25 cellular contexts compared by ENCODE assay signal in the genomic region with DNA sequence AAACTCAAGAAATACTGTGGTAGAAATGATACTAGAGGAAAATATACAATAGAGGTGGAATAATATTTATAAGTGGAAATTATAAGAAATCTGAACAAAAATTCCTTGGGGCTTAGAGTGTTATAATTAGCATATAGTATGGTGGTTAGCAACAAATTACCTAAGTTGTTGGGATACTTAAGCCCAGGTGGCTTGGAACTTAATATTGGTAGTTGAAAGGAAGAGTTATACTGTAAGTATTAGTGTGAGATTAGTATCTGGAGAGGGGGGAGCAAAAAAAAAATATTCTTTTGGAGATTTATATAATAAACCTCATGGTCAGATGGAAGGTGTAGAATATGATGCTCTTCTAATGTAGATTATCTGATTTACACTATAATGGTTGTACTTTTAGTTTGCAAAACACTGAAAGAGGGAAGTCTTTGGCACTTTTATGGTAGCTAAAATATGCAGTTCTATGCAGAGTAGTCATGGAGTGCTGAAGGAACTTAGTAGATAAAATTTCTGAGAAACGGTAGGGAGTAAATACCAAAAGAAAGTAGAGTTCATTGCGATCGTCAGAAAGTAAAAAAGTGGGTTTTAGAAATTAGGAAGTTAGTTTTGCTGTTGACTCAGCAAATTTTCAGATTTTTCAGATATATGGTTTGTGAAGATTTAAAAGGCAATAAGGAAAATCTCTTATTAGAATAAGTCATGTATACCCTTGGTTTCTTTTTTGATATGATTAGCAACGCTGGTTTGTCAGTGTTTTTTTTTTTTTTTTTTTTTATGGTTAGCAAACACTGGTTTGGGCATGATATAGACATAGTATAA. TPM values are rescaled to one million over a fixed set of nuclear protein-coding genes. Genes with fewer than 3 reads are reported as not detected.
DNase-seq lines count a peak whose midpoint lies in the region; ATAC-seq, FAIRE-seq and TF ChIP-seq lines count a peak whose summit lies in the region.
"Had no signal": no experiment of that assay in that cellular context is flagged by ENCODE, and none has a peak within 500 bp of the region (broad histone marks: within the 10 kb centered on the region; RNA-seq: fewer than 3 reads in every experiment).

No MANE protein-coding gene starts in this region.

- TF ChIP-seq CTCF in H1 (IDR thresholded peaks at IDR 0.05; ENCODE audit: control extremely low read depth in 1 of 3, insufficient read depth in 1 of 3, low read depth in 1 of 3, low read length in 3 of 3) (no peak), osteocyte (IDR thresholded peaks at IDR 0.05) (no peak)

- H4K91ac ChIP-seq in H1 (replicated peaks; ENCODE audit: insufficient read length, low read length), result no peak overlapping the region

- H3K9me3 Mint-ChIP-seq in activated naive CD4-positive, alpha-beta T cell treated with anti-CD3 and anti-CD28 coated beads, Interleukin-2, amount 50 U/mL, for 24 hours, result no peaks in the 10 kb centered on the region
- no peaks in the 10 kb centered on the region for H3K9me3 Mint-ChIP-seq in activated naive CD4-positive, alpha-beta T cell treated with anti-CD3 and anti-CD28 coated beads, Interleukin-2, amount 10 ng/mL, durations not matched to agents 7 days and 5 days
- no peaks in the 10 kb centered on the region for H3K9me3 Mint-ChIP-seq in osteocyte (ENCODE audit: unreplicated experiment)
- H3K9me3 Mint-ChIP-seq in activated naive CD8-positive, alpha-beta T cell treated with anti-CD3 and anti-CD28 coated beads for 36 hours, result no peaks in the 10 kb centered on the region
- no peaks in the 10 kb centered on the region for H3K9me3 Mint-ChIP-seq in stimulated activated naive CD8-positive, alpha-beta T cell treated with anti-CD3 and anti-CD28 coated beads, Interleukin-15, amount 100 ng/mL, for 72 hours
- H3K9me3 Mint-ChIP-seq: T-helper 2 cell treated with Interferon-gamma antibody and Interleukin-4, amounts not matched to agents 5 μg/mL and 100 μg/mL, for 36 hours; type B pancreatic cell had no signal

- H3K14ac ChIP-seq in H1 (ENCODE audit: insufficient read length), result no peak overlapping the region

- FAIRE-seq in H1 (lab: Jason Lieb, UNC), result no peak
- FAIRE-seq: HTR-8/SVneo had no signal

- no peaks in the 10 kb centered on the region for H3K79me1 ChIP-seq in H1 (ENCODE audit: low read depth, low read length)

- no peak overlapping the region for H2BK15ac ChIP-seq in H1 (ENCODE audit: low read length)

- CTCF ChIA-PET in activated naive CD4-positive, alpha-beta T cell treated with anti-CD3 and anti-CD28 coated beads, Interleukin-2, amount 10 ng/mL, durations not matched to agents 7 days and 5 days (lab: Charles Lee), result interaction anchor here (1.0 kb wide), 1 partner anchor 7 kb away, joined by 3 read pairs; no protein-coding TSS in a partner anchor
- CTCF ChIA-PET in H1 (lab: Charles Lee; ENCODE audit: partially characterized antibody), result no interaction called here

- no peaks in the 10 kb centered on the region for H3K27me3 Mint-ChIP-seq in activated naive CD4-positive, alpha-beta T cell treated with anti-CD3 and anti-CD28 coated beads, Interleukin-2, amount 50 U/mL, for 24 hours
- no peaks in the 10 kb centered on the region for H3K27me3 Mint-ChIP-seq in activated naive CD4-positive, alpha-beta T cell treated with anti-CD3 and anti-CD28 coated beads, Interleukin-2, amount 10 ng/mL, durations not matched to agents 7 days and 5 days
- no peaks in the 10 kb centered on the region for H3K27me3 Mint-ChIP-seq in osteocyte (ENCODE audit: unreplicated experiment)
- no peaks in the 10 kb centered on the region for H3K27me3 Mint-ChIP-seq in activated naive CD8-positive, alpha-beta T cell treated with anti-CD3 and anti-CD28 coated beads for 36 hours
- H3K27me3 Mint-ChIP-seq in stimulated activated naive CD8-positive, alpha-beta T cell treated with anti-CD3 and anti-CD28 coated beads, Interleukin-15, amount 100 ng/mL, for 72 hours, result no peaks in the 10 kb centered on the region
- H3K27me3 Mint-ChIP-seq: type B pancreatic cell had no signal

- no peaks in the 10 kb centered on the region for H4K20me1 ChIP-seq in H1 (replicated peaks in 1 of 2; ENCODE audit: control insufficient read depth in 1 of 2, insufficient read depth in 2 of 2, low read length in 2 of 2)

- peaks cover 0 to 9% (median 2%) of the 10 kb centered on the region in 4 experiments; a peak in 4 of 7 replicates for H3K4me1 ChIP-seq in H1 (replicated peaks in 1 of 4; ENCODE audit: control insufficient read depth in 3 of 4, insufficient read depth in 4 of 4, low read length in 3 of 4)
- H3K4me1 ChIP-seq: BE2C, parathyroid adenoma had no signal

- H3K27me3 ChIP-seq in H1 (replicated peaks in 1 of 4; ENCODE audit: control insufficient read depth in 3 of 4, extremely low read depth in 1 of 4, insufficient read depth in 3 of 4, low read length in 3 of 4), result no peaks in the 10 kb centered on the region
- H3K27me3 ChIP-seq: BE2C, gastrocnemius medialis had no signal

- no peak overlapping the region for H4K8ac ChIP-seq in H1 (ENCODE audit: extremely low read depth, insufficient read depth, low read length)

- peak overlapping the region; percentile 76 for H4K5ac ChIP-seq in H1 (ENCODE audit: insufficient read length, low read depth, low read length)

- no peak overlapping the region for H2AFZ ChIP-seq in H1 (ENCODE audit: low read length)
- H2AFZ ChIP-seq: parathyroid adenoma had no signal

- peaks cover 2 to 54% (median 10%) of the 10 kb centered on the region in 4 experiments; a peak in 6 of 8 replicates for H3K36me3 ChIP-seq in H1 (ENCODE audit: control insufficient read depth in 2 of 4, insufficient read depth in 4 of 4, low read length in 3 of 4)
- H3K36me3 ChIP-seq: BE2C, gastrocnemius medialis had no signal

- no peak overlapping the region for H3K18ac ChIP-seq in H1 (ENCODE audit: extremely low read depth, low read length)

- no peak for TF ChIP-seq POLR2A in H1 (IDR thresholded peaks at IDR 0.05; ENCODE audit: control extremely low read depth in 1 of 2, low read depth in 2 of 2, low read length in 2 of 2)

- H3K4ac ChIP-seq in H1 (replicated peaks; ENCODE audit: insufficient read length, low read depth, low read length), result no peak overlapping the region

- H3K4me3 Mint-ChIP-seq in activated naive CD4-positive, alpha-beta T cell treated with anti-CD3 and anti-CD28 coated beads, Interleukin-2, amount 50 U/mL, for 24 hours, result no peak overlapping the region
- no peak overlapping the region for H3K4me3 Mint-ChIP-seq in activated naive CD4-positive, alpha-beta T cell treated with anti-CD3 and anti-CD28 coated beads, Interleukin-2, amount 10 ng/mL, durations not matched to agents 7 days and 5 days
- H3K4me3 Mint-ChIP-seq in osteocyte (ENCODE audit: unreplicated experiment), result no peak overlapping the region
- no peak overlapping the region for H3K4me3 Mint-ChIP-seq in activated naive CD8-positive, alpha-beta T cell treated with anti-CD3 and anti-CD28 coated beads for 36 hours
- H3K4me3 Mint-ChIP-seq in stimulated activated naive CD8-positive, alpha-beta T cell treated with anti-CD3 and anti-CD28 coated beads, Interleukin-15, amount 100 ng/mL, for 72 hours, result no peak overlapping the region
- H3K4me3 Mint-ChIP-seq: T-helper 2 cell treated with Interferon-gamma antibody and Interleukin-4, amounts not matched to agents 5 μg/mL and 100 μg/mL, for 36 hours; type B pancreatic cell had no signal

- POLR2A ChIA-PET in H1 (lab: Charles Lee; ENCODE audit: partially characterized antibody), result interaction anchor here (1.4 to 2.5 kb wide), 2 partner anchors 18 to 46 kb away, joined by 5 to 8 read pairs; a partner anchor contains a TSS

- WGBS in H1 (ENCODE audit: extremely low coverage in 1 of 2, insufficient coverage in 1 of 2, insufficient read length in 1 of 2, insufficient replicate concordance in 2 of 2, low coverage in 1 of 2, low lambda C conversion rate in 2 of 2, missing lambda C conversion rate in 1 of 2), 2 experiments, result 9% methylated on average over 4 of the region's 4 CpGs; no CpG with 5 or more reads in 1 of the 2 experiments

- no peaks in the 10 kb centered on the region for H3K23me2 ChIP-seq in H1 (ENCODE audit: low read depth, low read length)

- no peak for ATAC-seq in stimulated activated naive CD8-positive, alpha-beta T cell treated with anti-CD3 and anti-CD28 coated beads, Interleukin-15, amount 100 ng/mL, for 72 hours
- ATAC-seq: gastrocnemius medialis, left ventricle myocardium superior had no signal

- peak overlapping the region; percentile 27 to 54; a peak in 3 of 4 replicates for H3K4me2 ChIP-seq in H1 (ENCODE audit: insufficient read depth in 1 of 2, low read depth in 2 of 2, low read length in 2 of 2)
- H3K4me2 ChIP-seq: smooth muscle cell had no signal

- no peak for DNase-seq in activated naive CD4-positive, alpha-beta T cell treated with anti-CD3 and anti-CD28 coated beads, Interleukin-2, amount 10 ng/mL, durations not matched to agents 7 days and 5 days
- DNase-seq in OCI-M1 (lab: John Stamatoyannopoulos, UW) (peak; percentile 72), H1 (ENCODE audit: low read depth in 1 of 2, low spot score in 2 of 2) (no peak), osteocyte (ENCODE audit: extremely low spot score, unreplicated experiment) (no peak)
- no peak for DNase-seq in activated effector memory CD4-positive, alpha-beta T cell treated with Interleukin-2 at 50 U/mL for 16 hours
- no peak for DNase-seq in activated naive CD8-positive, alpha-beta T cell treated with anti-CD3 and anti-CD28 coated beads for 36 hours
- no peak for DNase-seq in stimulated activated naive CD8-positive, alpha-beta T cell treated with anti-CD3 and anti-CD28 coated beads, Interleukin-15, amount 100 ng/mL, for 72 hours
- DNase-seq: activated gamma-delta T cell treated with Interleukin-2 at 50 U/mL for 16 hours; BE2C; COR-L47; DMS53; gastrocnemius medialis; GOT3; hypothalamus; islet precursor cell; left ventricle myocardium superior; NCI-H1694; stimulated activated CD4-positive, alpha-beta T cell treated with anti-CD3 and anti-CD28 coated beads, Interleukin-2, amount 100 ng/mL, for 24 hours; substantia nigra had no signal

- no peak for TF ChIP-seq EP300 in H1 (IDR thresholded peaks at IDR 0.05; ENCODE audit: borderline replicate concordance in 1 of 2, low read depth in 2 of 2, low read length in 2 of 2)

- peak overlapping the region in 1 of 4 experiments; percentile 40; a peak in 2 of 8 replicates for H3K4me3 ChIP-seq in H1 (ENCODE audit: extremely low read depth in 1 of 4, insufficient read depth in 2 of 4, low read depth in 3 of 4, low read length in 4 of 4)
- H3K4me3 ChIP-seq: gastrocnemius medialis, smooth muscle cell had no signal

- no peak overlapping the region for H2BK120ac ChIP-seq in H1 (replicated peaks; ENCODE audit: low read depth, low read length)

- H3K27ac Mint-ChIP-seq in activated naive CD4-positive, alpha-beta T cell treated with anti-CD3 and anti-CD28 coated beads, Interleukin-2, amount 50 U/mL, for 24 hours, result peak overlapping the region; percentile 68
- H3K27ac Mint-ChIP-seq in activated naive CD4-positive, alpha-beta T cell treated with anti-CD3 and anti-CD28 coated beads, Interleukin-2, amount 10 ng/mL, durations not matched to agents 7 days and 5 days, result no peak overlapping the region
- peak overlapping the region; percentile 1 for H3K27ac Mint-ChIP-seq in osteocyte (ENCODE audit: unreplicated experiment)
- no peak overlapping the region for H3K27ac Mint-ChIP-seq in activated naive CD8-positive, alpha-beta T cell treated with anti-CD3 and anti-CD28 coated beads for 36 hours
- no peak overlapping the region for H3K27ac Mint-ChIP-seq in stimulated activated naive CD8-positive, alpha-beta T cell treated with anti-CD3 and anti-CD28 coated beads, Interleukin-15, amount 100 ng/mL, for 72 hours
- H3K27ac Mint-ChIP-seq: T-helper 2 cell treated with Interferon-gamma antibody and Interleukin-4, amounts not matched to agents 5 μg/mL and 100 μg/mL, for 36 hours; type B pancreatic cell had no signal

- no peak overlapping the region for H2BK12ac ChIP-seq in H1 (ENCODE audit: low read depth, low read length)

- TF ChIP-seq RAD21 in H1 (IDR thresholded peaks at IDR 0.05 in 1 of 2, conservative IDR thresholded peaks at IDR 0.05 in 1 of 2; ENCODE audit: low read depth in 2 of 2, low read length in 2 of 2), result no peak

- H3K79me2 ChIP-seq in H1 (ENCODE audit: control insufficient read depth in 1 of 2, insufficient read depth in 2 of 2, low read length in 2 of 2), result peaks cover 0 to 19% of the 10 kb centered on the region in 2 experiments; a peak in 2 of 4 replicates
- H3K79me2 ChIP-seq: parathyroid adenoma had no signal

- no peaks in the 10 kb centered on the region for H3K9me3 ChIP-seq in H1 (ENCODE audit: insufficient read depth in 2 of 2, low read depth in 1 of 2, low read length in 1 of 2)
- H3K9me3 ChIP-seq: BE2C, gastrocnemius medialis had no signal

- no peak overlapping the region for H2BK5ac ChIP-seq in H1 (ENCODE audit: low read depth, low read length)

- peaks cover 18% of the 10 kb centered on the region for H3K4me1 Mint-ChIP-seq in activated naive CD4-positive, alpha-beta T cell treated with anti-CD3 and anti-CD28 coated beads, Interleukin-2, amount 50 U/mL, for 24 hours
- H3K4me1 Mint-ChIP-seq in activated naive CD4-positive, alpha-beta T cell treated with anti-CD3 and anti-CD28 coated beads, Interleukin-2, amount 10 ng/mL, durations not matched to agents 7 days and 5 days, result no peaks in the 10 kb centered on the region
- H3K4me1 Mint-ChIP-seq in osteocyte (ENCODE audit: unreplicated experiment), result no peaks in the 10 kb centered on the region
- peaks cover 4% of the 10 kb centered on the region for H3K4me1 Mint-ChIP-seq in activated naive CD8-positive, alpha-beta T cell treated with anti-CD3 and anti-CD28 coated beads for 36 hours
- no peaks in the 10 kb centered on the region for H3K4me1 Mint-ChIP-seq in stimulated activated naive CD8-positive, alpha-beta T cell treated with anti-CD3 and anti-CD28 coated beads, Interleukin-15, amount 100 ng/mL, for 72 hours

- no peak overlapping the region for H3K56ac ChIP-seq in H1 (replicated peaks; ENCODE audit: insufficient read length, low read depth, low read length)

- H3K27ac ChIP-seq in H1 (ENCODE audit: low read depth, low read length), result no peak overlapping the region
- H3K27ac ChIP-seq: gastrocnemius medialis, parathyroid adenoma had no signal

- H3K9ac ChIP-seq in H1 (replicated peaks in 1 of 4; ENCODE audit: extremely low read depth in 1 of 4, low read depth in 3 of 4, low read length in 3 of 4), result no peak overlapping the region
- H3K9ac ChIP-seq: parathyroid adenoma had no signal

- no peak overlapping the region for H3K23ac ChIP-seq in H1 (ENCODE audit: insufficient read length)

- no peak overlapping the region for H2AK5ac ChIP-seq in H1 (ENCODE audit: low read depth, low read length)

- peaks cover 6% of the 10 kb centered on the region for H3K36me3 Mint-ChIP-seq in activated naive CD4-positive, alpha-beta T cell treated with anti-CD3 and anti-CD28 coated beads, Interleukin-2, amount 50 U/mL, for 24 hours
- peaks cover 26% of the 10 kb centered on the region for H3K36me3 Mint-ChIP-seq in activated naive CD4-positive, alpha-beta T cell treated with anti-CD3 and anti-CD28 coated beads, Interleukin-2, amount 10 ng/mL, durations not matched to agents 7 days and 5 days
- peaks cover 15% of the 10 kb centered on the region for H3K36me3 Mint-ChIP-seq in osteocyte (ENCODE audit: unreplicated experiment)
- H3K36me3 Mint-ChIP-seq in activated naive CD8-positive, alpha-beta T cell treated with anti-CD3 and anti-CD28 coated beads for 36 hours, result peaks cover 7% of the 10 kb centered on the region

- H2BK20ac ChIP-seq in H1 (ENCODE audit: low read length), result no peak overlapping the region

RNA-seq across cellular contexts. Expression of a gene that starts 45.7 kb away (rescaled TPM):
- total RNA-seq in H1 (2021; fragmentation: NEBNext Ultra II Directional; extraction: Animal tissue kit (Norgen Biotek cat#: 25700)), result 101 and 102 TPM in 2 replicates
- polyA plus RNA-seq in H1 (2011; rRNA removed), result 32.9 and 72.1 TPM in 2 replicates
- polyA plus RNA-seq in H1 (2011; cell fraction: cytosol; rRNA removed), result 72.5 TPM
- polyA plus RNA-seq in H1 (2011; cell fraction: nucleus; rRNA removed), result 62.3 TPM
- polyA plus RNA-seq in H1 (2012, experiment 1 of 2), result 73.4 to 112 TPM (median 81.3 TPM) in 4 replicates
- 4.2 TPM for polyA plus RNA-seq in H1 (2012, experiment 2 of 2)
- 82.2 TPM for polyA plus RNA-seq in H1 (2013, experiment 1 of 2)
- 83.1 TPM for polyA plus RNA-seq in H1 (2013, experiment 2 of 2)
- 139 and 186 TPM in 2 replicates for polyA minus RNA-seq in H1 (2011; rRNA and poly(A)+ RNA removed)
- 53.3 TPM for polyA minus RNA-seq in H1 (2011; cell fraction: cytosol; rRNA and poly(A)+ RNA removed)
- 149 TPM for polyA minus RNA-seq in H1 (2011; cell fraction: nucleus; rRNA and poly(A)+ RNA removed)
- 24.9 and 26.2 TPM in 2 replicates for total RNA-seq in osteocyte
- 10 to 100 TPM; 49.6 to 59.4 TPM for total RNA-seq in activated naive CD8-positive, alpha-beta T cell treated with anti-CD3 and anti-CD28 coated beads for 36 hours

RNA-seq across cellular contexts. Expression of a gene that starts 55.5 kb away (rescaled TPM):
- total RNA-seq in H1 (2021; fragmentation: NEBNext Ultra II Directional; extraction: Animal tissue kit (Norgen Biotek cat#: 25700)), result 32.8 and 33.1 TPM in 2 replicates
- 12.3 and 14.8 TPM in 2 replicates for polyA plus RNA-seq in H1 (2011; rRNA removed)
- polyA plus RNA-seq in H1 (2011; cell fraction: cytosol; rRNA removed), result 12.4 TPM
- 22.5 TPM for polyA plus RNA-seq in H1 (2011; cell fraction: nucleus; rRNA removed)
- 10.6 to 23.6 TPM (median 13.3 TPM) in 4 replicates for polyA plus RNA-seq in H1 (2012, experiment 1 of 2)
- polyA plus RNA-seq in H1 (2012, experiment 2 of 2), result 3.1 TPM
- 47.7 TPM for polyA plus RNA-seq in H1 (2013, experiment 1 of 2)
- 53.4 TPM for polyA plus RNA-seq in H1 (2013, experiment 2 of 2)
- polyA minus RNA-seq in H1 (2011; rRNA and poly(A)+ RNA removed), result 15.5 and 25.5 TPM in 2 replicates
- polyA minus RNA-seq in H1 (2011; cell fraction: cytosol; rRNA and poly(A)+ RNA removed), result 32.9 TPM
- 49.2 TPM for polyA minus RNA-seq in H1 (2011; cell fraction: nucleus; rRNA and poly(A)+ RNA removed)
- 27.1 and 31.5 TPM in 2 replicates for total RNA-seq in osteocyte
- 10 to 100 TPM; 33.6 to 34.7 TPM for total RNA-seq in activated naive CD8-positive, alpha-beta T cell treated with anti-CD3 and anti-CD28 coated beads for 36 hours

RNA-seq across cellular contexts. Expression of a gene that starts 55.8 kb away (rescaled TPM):
- 17.3 and 21.2 TPM in 2 replicates for total RNA-seq in H1 (2021; fragmentation: NEBNext Ultra II Directional; extraction: Animal tissue kit (Norgen Biotek cat#: 25700))
- polyA plus RNA-seq in H1 (2011; rRNA removed), result 1.7 and 3.0 TPM in 2 replicates
- polyA plus RNA-seq in H1 (2011; cell fraction: cytosol; rRNA removed), result 6.9 TPM
- 5.9 TPM for polyA plus RNA-seq in H1 (2011; cell fraction: nucleus; rRNA removed)
- polyA plus RNA-seq in H1 (2012, experiment 1 of 2), result 12.2 to 22.9 TPM (median 14.1 TPM) in 4 replicates
- polyA plus RNA-seq in H1 (2012, experiment 2 of 2), result 1.2 TPM
- polyA plus RNA-seq in H1 (2013, experiment 1 of 2), result 22.4 TPM
- polyA plus RNA-seq in H1 (2013, experiment 2 of 2), result 20.2 TPM
- polyA minus RNA-seq in H1 (2011; rRNA and poly(A)+ RNA removed), result 6.4 and 10.3 TPM in 2 replicates
- polyA minus RNA-seq in H1 (2011; cell fraction: cytosol; rRNA and poly(A)+ RNA removed), result 12.6 TPM
- polyA minus RNA-seq in H1 (2011; cell fraction: nucleus; rRNA and poly(A)+ RNA removed), result 24.1 TPM
- 5.5 and 6.9 TPM in 2 replicates for total RNA-seq in osteocyte
- 10 to 100 TPM; 14.9 to 15.7 TPM for total RNA-seq in activated naive CD8-positive, alpha-beta T cell treated with anti-CD3 and anti-CD28 coated beads for 36 hours

Comparison
In these comparisons a context has a peak if more than half of its experiments do, and no peak if none do; other contexts are left out.
1. H3K27ac Mint-ChIP-seq: peak in activated naive CD4-positive, alpha-beta T cell treated with anti-CD3 and anti-CD28 coated beads, Interleukin-2, amount 50 U/mL, for 24 hours (single experiment) and osteocyte (single experiment); none in activated naive CD4-positive, alpha-beta T cell treated with anti-CD3 and anti-CD28 coated beads, Interleukin-2, amount 10 ng/mL, durations not matched to agents 7 days and 5 days (single experiment), activated naive CD8-positive, alpha-beta T cell treated with anti-CD3 and anti-CD28 coated beads for 36 hours (single experiment) and stimulated activated naive CD8-positive, alpha-beta T cell treated with anti-CD3 and anti-CD28 coated beads, Interleukin-15, amount 100 ng/mL, for 72 hours (0 of 2).